ENCODE assay signal across 29 cellular contexts in the genomic region with DNA sequence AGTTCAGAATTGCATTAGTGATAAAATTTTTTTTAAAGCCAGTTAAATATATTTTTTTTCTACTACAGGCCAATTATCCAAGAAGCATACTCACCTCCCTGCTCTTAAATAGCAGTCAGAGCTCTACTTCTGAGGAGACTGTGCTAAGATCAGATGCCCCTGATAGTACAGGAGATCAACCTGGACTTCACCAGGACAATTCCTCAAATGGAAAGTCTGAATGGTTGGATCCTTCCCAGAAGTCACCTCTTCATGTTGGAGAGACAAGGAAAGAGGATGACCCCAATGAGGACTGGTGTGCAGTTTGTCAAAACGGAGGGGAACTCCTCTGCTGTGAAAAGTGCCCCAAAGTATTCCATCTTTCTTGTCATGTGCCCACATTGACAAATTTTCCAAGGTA.
"Had no signal": no experiment of that assay in that cellular context is flagged by ENCODE, and none has a peak within 500 bp of the region (broad histone marks: within the 10 kb centered on the region; RNA-seq: fewer than 3 reads in every experiment).

No MANE protein-coding gene starts in this region.

- FAIRE-seq: urothelium cell line had no signal

- H3K27me3 Mint-ChIP-seq: stimulated activated memory B cell treated with anti-CD40 and anti-IgM and Interleukin-4, amounts not matched to agents 10 μg/mL and 1 μg/mL and 100 μg/mL, for 72 hours; stimulated activated naive B cell treated with anti-CD40 and anti-IgM and Interleukin-4, amounts not matched to agents 10 μg/mL and 1 μg/mL and 100 μg/mL, for 72 hours; stimulated activated naive CD8-positive, alpha-beta T cell treated with anti-CD3 and anti-CD28 coated beads, Interleukin-15, amount 100 ng/mL, for 72 hours; stimulated activated naive CD8-positive, alpha-beta T cell treated with anti-CD3 and anti-CD28 coated beads, Interleukin-15, Interleukin-2, amounts not matched to agents 100 ng/mL and 50 ng/mL, for 24 hours; type B pancreatic cell had no signal

- H3K4me3 ChIP-seq: stomach, suprapubic skin, testis, thoracic aorta, thyroid gland, tibial artery, tibial nerve, transverse colon, upper lobe of left lung, upper lobe of right lung, uterus, vagina had no signal

- H3K27me3 ChIP-seq: stomach, suprapubic skin, testis, thyroid gland, tibial artery, tibial nerve, transverse colon, upper lobe of left lung, upper lobe of right lung, uterus, vagina had no signal

- H3K4me1 Mint-ChIP-seq: stimulated activated effector memory CD8-positive, alpha-beta T cell treated with anti-CD3 and anti-CD28 coated beads, Interleukin-12 subunit alpha, Interleukin-12 subunit beta, amount 100 ng/mL, for 72 hours; stimulated activated memory B cell treated with anti-CD40 and anti-IgM and Interleukin-4, amounts not matched to agents 10 μg/mL and 1 μg/mL and 100 μg/mL, for 72 hours; stimulated activated naive B cell treated with anti-CD40 and anti-IgM and Interleukin-4, amounts not matched to agents 10 μg/mL and 1 μg/mL and 100 μg/mL, for 72 hours; stimulated activated naive CD8-positive, alpha-beta T cell treated with anti-CD3 and anti-CD28 coated beads, Interleukin-15, amount 100 ng/mL, for 72 hours had no signal

- H3K4me3 Mint-ChIP-seq: stimulated activated effector memory CD8-positive, alpha-beta T cell treated with anti-CD3 and anti-CD28 coated beads, Interleukin-12 subunit alpha, Interleukin-12 subunit beta, amount 100 ng/mL, for 72 hours; stimulated activated memory B cell treated with anti-CD40 and anti-IgM and Interleukin-4, amounts not matched to agents 10 μg/mL and 1 μg/mL and 100 μg/mL, for 72 hours; stimulated activated naive B cell treated with anti-CD40 and anti-IgM and Interleukin-4, amounts not matched to agents 10 μg/mL and 1 μg/mL and 100 μg/mL, for 72 hours; stimulated activated naive CD8-positive, alpha-beta T cell treated with anti-CD3 and anti-CD28 coated beads, Interleukin-15, amount 100 ng/mL, for 72 hours; stimulated activated naive CD8-positive, alpha-beta T cell treated with anti-CD3 and anti-CD28 coated beads, Interleukin-15, Interleukin-2, amounts not matched to agents 100 ng/mL and 50 ng/mL, for 24 hours; type B pancreatic cell had no signal

- H3K27ac Mint-ChIP-seq: stimulated activated effector memory CD8-positive, alpha-beta T cell treated with anti-CD3 and anti-CD28 coated beads, Interleukin-12 subunit alpha, Interleukin-12 subunit beta, amount 100 ng/mL, for 72 hours; stimulated activated memory B cell treated with anti-CD40 and anti-IgM and Interleukin-4, amounts not matched to agents 10 μg/mL and 1 μg/mL and 100 μg/mL, for 72 hours; stimulated activated naive B cell treated with anti-CD40 and anti-IgM and Interleukin-4, amounts not matched to agents 10 μg/mL and 1 μg/mL and 100 μg/mL, for 72 hours; stimulated activated naive CD8-positive, alpha-beta T cell treated with anti-CD3 and anti-CD28 coated beads, Interleukin-15, Interleukin-2, amounts not matched to agents 100 ng/mL and 50 ng/mL, for 24 hours; type B pancreatic cell had no signal

- ATAC-seq: stimulated activated effector memory CD8-positive, alpha-beta T cell treated with anti-CD3 and anti-CD28 coated beads, Interleukin-12 subunit alpha, Interleukin-12 subunit beta, amount 100 ng/mL, for 72 hours; stimulated activated memory B cell treated with anti-CD40 and anti-IgM and Interleukin-4, amounts not matched to agents 10 μg/mL and 1 μg/mL and 100 μg/mL, for 72 hours; stimulated activated naive B cell treated with anti-CD40 and anti-IgM and Interleukin-4, amounts not matched to agents 10 μg/mL and 1 μg/mL and 100 μg/mL, for 72 hours; stimulated activated naive CD8-positive, alpha-beta T cell treated with anti-CD3 and anti-CD28 coated beads, Interleukin-15, amount 100 ng/mL, for 72 hours; stimulated activated naive CD8-positive, alpha-beta T cell treated with anti-CD3 and anti-CD28 coated beads, Interleukin-15, Interleukin-2, amounts not matched to agents 100 U/mL and 50 U/mL, for 24 hours; upper lobe of right lung had no signal

- H3K36me3 ChIP-seq: uterus had no signal

- H3K4me1 ChIP-seq: stomach, suprapubic skin, testis, thyroid gland, tibial artery, tibial nerve, transverse colon, upper lobe of left lung, upper lobe of right lung, uterus, vagina had no signal

- DNase-seq: stimulated activated CD4-positive, alpha-beta T cell treated with anti-CD3 and anti-CD28 coated beads, Interleukin-2, amount 100 ng/mL, for 48 hours; stimulated activated CD4-positive, alpha-beta T cell treated with anti-CD3 and anti-CD28 coated beads, Interleukin-4, amount 100 ng/mL, for 1 hour; stimulated activated CD4-positive, alpha-beta T cell treated with anti-CD3 and anti-CD28 coated beads, Interleukin-4, amount 100 ng/mL, for 24 hours; stimulated activated CD4-positive, alpha-beta T cell treated with anti-CD3 and anti-CD28 coated beads, Interleukin-4, amount 100 ng/mL, for 4 hours; stimulated activated CD8-positive, alpha-beta memory T cell treated with anti-CD3 and anti-CD28 coated beads, Interleukin-4, amount 100 ng/mL, for 48 hours; stimulated activated naive B cell treated with anti-CD40 and anti-IgM and Interleukin-4, amounts not matched to agents 10 μg/mL and 1 μg/mL and 100 μg/mL, for 72 hours; stimulated activated naive CD4-positive, alpha-beta T cell; stimulated activated naive CD4-positive, alpha-beta T cell treated with Interleukin-2 at 50 U/mL for 16 hours; stimulated activated naive CD8-positive, alpha-beta T cell treated with anti-CD3 and anti-CD28 coated beads, Interleukin-15, amount 100 ng/mL, for 72 hours; stimulated activated naive CD8-positive, alpha-beta T cell treated with anti-CD3 and anti-CD28 coated beads, Interleukin-15, Interleukin-2, amounts not matched to agents 100 U/mL and 50 U/mL, for 24 hours; stomach; substantia nigra; testis; thyroid gland; tibial artery; transverse colon; trophoblast cell; upper lobe of left lung; upper lobe of right lung; uterus had no signal

- H3K9me3 ChIP-seq: stomach, suprapubic skin, testis, thoracic aorta, thyroid gland, tibial artery, tibial nerve, transverse colon, upper lobe of left lung, upper lobe of right lung, uterus, vagina had no signal

- H3K9me3 Mint-ChIP-seq: stimulated activated effector memory CD8-positive, alpha-beta T cell treated with anti-CD3 and anti-CD28 coated beads, Interleukin-12 subunit alpha, Interleukin-12 subunit beta, amount 100 ng/mL, for 72 hours; stimulated activated memory B cell treated with anti-CD40 and anti-IgM and Interleukin-4, amounts not matched to agents 10 μg/mL and 1 μg/mL and 100 μg/mL, for 72 hours; stimulated activated naive B cell treated with anti-CD40 and anti-IgM and Interleukin-4, amounts not matched to agents 10 μg/mL and 1 μg/mL and 100 μg/mL, for 72 hours; stimulated activated naive CD8-positive, alpha-beta T cell treated with anti-CD3 and anti-CD28 coated beads, Interleukin-15, amount 100 ng/mL, for 72 hours; stimulated activated naive CD8-positive, alpha-beta T cell treated with anti-CD3 and anti-CD28 coated beads, Interleukin-15, Interleukin-2, amounts not matched to agents 100 ng/mL and 50 ng/mL, for 24 hours; type B pancreatic cell had no signal

- H3K27ac ChIP-seq: stomach, suprapubic skin, testis, thoracic aorta, thyroid gland, tibial artery, tibial nerve, transverse colon, upper lobe of left lung, upper lobe of right lung, uterus, vagina had no signal
